ENCODE assay signal across 8 cellular contexts in the genomic region with DNA sequence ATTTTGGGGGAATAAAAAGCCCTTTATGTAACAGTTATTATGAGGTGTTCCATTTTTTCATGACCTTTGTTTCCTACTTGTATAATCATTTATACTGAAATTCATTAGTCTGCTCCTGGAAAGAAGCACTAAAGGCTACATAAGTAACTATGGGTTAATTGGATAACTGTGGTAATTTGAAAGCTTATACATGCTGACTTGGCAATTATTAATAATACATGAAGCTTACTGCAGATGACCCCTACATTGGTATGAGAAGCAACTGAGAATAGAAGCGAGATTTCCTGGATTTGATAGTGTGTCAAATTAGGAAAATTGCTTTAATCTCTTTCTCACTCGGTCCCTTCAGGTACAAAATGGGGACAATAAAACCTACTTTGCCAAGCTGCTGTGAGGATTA.
"Had no signal": no experiment of that assay in that cellular context is flagged by ENCODE, and none has a peak within 500 bp of the region (broad histone marks: within the 10 kb centered on the region; RNA-seq: fewer than 3 reads in every experiment).

No MANE protein-coding gene starts in this region.

- H3K36me3 ChIP-seq: HAP-1 had no signal

- H3K9me3 ChIP-seq: HAP-1 had no signal

- H3K4me2 ChIP-seq: GM23338, KMS-11 had no signal

- ATAC-seq: GM23338, HCT116 had no signal

- H3K4me3 ChIP-seq: GM23338, HAP-1 had no signal

- FAIRE-seq: HTR-8/SVneo had no signal

- H3K9ac ChIP-seq: KMS-11 had no signal

- H2AFZ ChIP-seq: GM23338 had no signal

- DNase-seq: H7, HFFc6, KBM-7 had no signal

- H3K27ac ChIP-seq: KMS-11 had no signal
